ENCODE assay signal across 8 cellular contexts in the genomic region with DNA sequence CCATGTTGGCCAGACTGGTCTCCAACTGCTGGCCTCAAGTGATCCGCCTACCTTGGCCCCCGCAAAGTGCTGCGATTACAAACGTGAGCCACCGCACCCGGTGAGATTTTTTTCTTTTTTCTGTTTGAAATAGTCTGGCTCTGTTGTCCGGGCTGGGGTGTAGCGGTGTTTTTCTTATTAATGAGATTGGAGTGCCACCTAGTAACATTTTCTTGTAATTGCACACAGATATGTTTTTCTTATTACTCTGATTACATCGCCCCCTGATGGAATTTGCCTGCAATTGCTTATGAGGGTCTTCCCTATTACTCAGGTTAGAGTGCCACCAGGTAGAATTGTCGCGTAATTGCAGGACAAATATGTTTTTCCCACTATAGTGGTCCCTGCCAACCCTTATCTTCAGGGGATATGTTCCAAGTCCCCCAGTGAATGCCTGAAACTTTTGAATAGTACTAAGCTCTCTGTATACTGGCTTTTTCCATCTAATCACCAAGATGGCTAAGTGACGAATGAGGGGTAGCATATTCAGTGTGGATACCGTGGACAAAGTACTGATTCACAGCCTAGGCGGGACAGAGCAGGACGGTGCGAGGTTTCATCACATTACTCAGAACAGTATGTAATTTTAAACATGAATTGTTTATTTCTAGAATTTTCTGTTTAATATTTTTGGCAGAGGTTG. TPM values are rescaled to one million over a fixed set of nuclear protein-coding genes. Genes with fewer than 3 reads are reported as not detected.
DNase-seq lines count a peak whose midpoint lies in the region; ATAC-seq lines count a peak whose summit lies in the region.

No MANE protein-coding gene starts in this region.

- H3K9me3 ChIP-seq in T-helper 17 cell (ENCODE audit: control insufficient read depth, low read length, poor library complexity, severe bottlenecking): no peaks in the 10 kb centered on the region

- DNase-seq in ELF-1 (ENCODE audit: low read depth, low spot score): peak; percentile 70
- DNase-seq in HT1080 (ENCODE audit: low read depth): peak; percentile 34
- no peak for DNase-seq in T-helper 17 cell
- peak; percentile 18 for DNase-seq in left kidney (ENCODE audit: low read depth, low spot score)
- no peak for DNase-seq in effector CD4-positive, alpha-beta T cell
- DNase-seq in retina: no peak

- ATAC-seq in T-helper 17 cell (peak; percentile 35), HG03521 (IDR thresholded peaks at IDR 0.05; ENCODE audit: unreplicated experiment) (no peak), GM19463 (IDR thresholded peaks at IDR 0.05; ENCODE audit: unreplicated experiment) (no peak)

- peaks cover 2% of the 10 kb centered on the region for H3K36me3 Mint-ChIP-seq in T-helper 17 cell (ENCODE audit: low read depth)

- H3K4me1 Mint-ChIP-seq in T-helper 17 cell: no peaks in the 10 kb centered on the region

- no peak overlapping the region for H3K4me3 Mint-ChIP-seq in T-helper 17 cell

- peak overlapping the region; percentile 44 for H3K27ac Mint-ChIP-seq in T-helper 17 cell

- no peaks in the 10 kb centered on the region for H3K27me3 Mint-ChIP-seq in T-helper 17 cell

RNA-seq across cellular contexts. Expression of a gene that starts 8.6 kb away (rescaled TPM):
- total RNA-seq in HT1080 (2014; rRNA removed; shearing (Covaris generic)): 114 and 153 TPM in 2 replicates
- 82.1 and 94.5 TPM in 2 replicates for polyA plus RNA-seq in HT1080 (2015; cell fraction: cytosol; rRNA removed)
- polyA plus RNA-seq in HT1080 (2015; cell fraction: nucleus; rRNA removed): 148 and 157 TPM in 2 replicates
- 100 to 1,000 TPM in 1 of 2 donors, 10 to 100 TPM in 1; 93.6 to 115 TPM for total RNA-seq in T-helper 17 cell

Comparison
In these comparisons a context has a peak if more than half of its experiments do, and no peak if none do; other contexts are left out.
1. DNase-seq: peak in ELF-1 (single experiment), HT1080 (single experiment) and left kidney (single experiment); none in T-helper 17 cell (0 of 3), effector CD4-positive, alpha-beta T cell (single experiment) and retina (single experiment).